In genomic region chr4:160213377-160213776, GRCh38 we compare ENCODE assay signal across 21 cellular contexts.
A peak's percentile ranks its signal among the peaks of the same experiment; 100 is the strongest.
DNase-seq lines count a peak whose midpoint lies in the region; ATAC-seq and TF ChIP-seq lines count a peak whose summit lies in the region.
"Had no signal": no experiment of that assay in that cellular context is flagged by ENCODE, and none has a peak within 500 bp of the region (broad histone marks: within the 10 kb centered on the region; RNA-seq: fewer than 3 reads in every experiment).

No MANE protein-coding gene starts in this region.

- no peak for TF ChIP-seq CTCF in BE2C (IDR thresholded peaks at IDR 0.05; ENCODE audit: low read depth, low read length)
- no peak for TF ChIP-seq CTCF in omental fat pad (IDR thresholded peaks at IDR 0.05)

- H3K36me3 ChIP-seq in BE2C, result no peaks in the 10 kb centered on the region
- H3K36me3 ChIP-seq: HAP-1 had no signal

- 0 out of 2 replicates have a peak, but pooled peaks cover 3% of the 10 kb centered on the region for H3K9me3 ChIP-seq in BE2C
- H3K9me3 ChIP-seq: A549, HAP-1 had no signal

- H3K4me1 ChIP-seq in BE2C, result peaks cover 7% of the 10 kb centered on the region; the same call in 1 of the 2 replicates
- H3K4me1 ChIP-seq: A549, HAP-1 had no signal

- H3K4me3 ChIP-seq in BE2C (ENCODE audit: low read depth, low read length), result peak overlapping the region; percentile 25
- H3K4me3 ChIP-seq: A549, HAP-1 had no signal

- H3K27me3 ChIP-seq in BE2C, result no peaks in the 10 kb centered on the region

- ATAC-seq in omental fat pad (ENCODE audit: low FRiP score), result peak; percentile 68
- ATAC-seq in HG03378 (IDR thresholded peaks at IDR 0.05; ENCODE audit: unreplicated experiment), result no peak
- ATAC-seq in GM18873 (IDR thresholded peaks at IDR 0.05; ENCODE audit: low FRiP score, unreplicated experiment), result no peak
- ATAC-seq: A549 had no signal

- no peak for DNase-seq in BE2C
- DNase-seq in NCI-H69 (lab: John Stamatoyannopoulos, UW), result peak; percentile 1
- DNase-seq in SK-N-DZ (ENCODE audit: low spot score), result peak; percentile 16
- no peak for DNase-seq in omental fat pad (ENCODE audit: low spot score)
- no peak for DNase-seq in activated T-cell treated with anti-CD3 and anti-CD28 coated beads for 4 hours
- DNase-seq: 8988T; ACHN; AML-193; C1 segment of cervical spinal cord; Calu3; CD4-positive, alpha-beta memory T cell; COR-L47; DMS53; DMS79 treated with DMSO at 0.1 percent for 48 hours; GF-D8; GOT3; HFFc6 had no signal

Comparison
In these comparisons a context has a peak if more than half of its experiments do, and no peak if none do; other contexts are left out.
1. DNase-seq: peak in NCI-H69 (single experiment) and SK-N-DZ (single experiment); none in BE2C (single experiment), omental fat pad (single experiment) and activated T-cell treated with anti-CD3 and anti-CD28 coated beads for 4 hours (single experiment).